In the genomic region with DNA sequence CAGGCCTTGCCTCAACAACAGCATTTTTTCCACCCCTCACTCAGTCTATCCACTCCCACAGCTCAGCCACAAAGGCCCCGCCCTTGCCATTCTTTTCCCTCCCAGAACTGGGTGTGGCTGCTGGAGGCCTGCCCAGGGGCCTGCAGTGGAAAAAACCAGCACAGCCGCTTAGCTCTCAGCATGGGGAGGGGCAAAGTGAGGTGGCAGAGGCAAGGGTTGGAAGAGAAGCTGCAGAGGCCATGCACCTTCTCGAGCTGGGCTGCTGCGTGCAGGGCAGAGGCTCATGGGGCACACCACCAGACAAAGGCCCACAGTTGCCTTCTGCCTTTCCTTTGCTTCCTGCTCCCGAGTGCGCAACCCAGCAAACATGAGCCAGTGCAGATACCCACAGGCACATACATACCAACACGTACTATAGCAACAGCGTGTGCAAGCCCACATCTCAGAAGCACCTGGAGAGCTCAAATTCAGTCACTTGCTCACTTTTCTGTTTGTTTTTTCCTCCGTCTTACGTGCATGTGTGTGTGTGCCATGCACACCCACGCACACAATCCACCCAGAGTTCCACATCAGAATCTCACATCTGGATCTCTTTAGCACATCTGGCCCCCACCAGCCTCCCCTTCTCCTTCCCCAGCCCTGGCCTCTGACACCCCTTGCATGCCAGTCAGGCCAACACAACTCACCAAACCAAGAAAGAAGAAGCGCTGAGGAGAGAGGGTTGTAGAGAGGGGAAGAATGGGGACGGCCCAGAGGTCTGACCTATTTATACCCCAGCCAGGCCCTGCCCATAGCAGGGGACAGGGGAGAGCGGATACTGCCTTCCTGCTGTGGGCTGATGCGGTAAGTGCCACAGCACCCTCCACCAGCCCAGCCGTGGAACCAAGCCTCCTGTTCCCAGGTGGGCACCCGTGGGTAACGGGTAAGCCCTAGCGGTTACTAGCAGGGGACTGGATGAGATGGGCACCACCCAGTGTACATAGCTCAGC, we compare ENCODE assay signal across 1 cellular context.
TF ChIP-seq lines count a peak whose summit lies in the region.

A gene (minus strand): TSS at position 740 of the 989 bp plus-strand sequence. CDS start 1,012 bp downstream, outside the sequence.

TF ChIP-seq in GM12878, 131 proteins besides CTCF, POLR2A, EP300 and RAD21 (continued from another document):
- TF ChIP-seq, protein P1, sequence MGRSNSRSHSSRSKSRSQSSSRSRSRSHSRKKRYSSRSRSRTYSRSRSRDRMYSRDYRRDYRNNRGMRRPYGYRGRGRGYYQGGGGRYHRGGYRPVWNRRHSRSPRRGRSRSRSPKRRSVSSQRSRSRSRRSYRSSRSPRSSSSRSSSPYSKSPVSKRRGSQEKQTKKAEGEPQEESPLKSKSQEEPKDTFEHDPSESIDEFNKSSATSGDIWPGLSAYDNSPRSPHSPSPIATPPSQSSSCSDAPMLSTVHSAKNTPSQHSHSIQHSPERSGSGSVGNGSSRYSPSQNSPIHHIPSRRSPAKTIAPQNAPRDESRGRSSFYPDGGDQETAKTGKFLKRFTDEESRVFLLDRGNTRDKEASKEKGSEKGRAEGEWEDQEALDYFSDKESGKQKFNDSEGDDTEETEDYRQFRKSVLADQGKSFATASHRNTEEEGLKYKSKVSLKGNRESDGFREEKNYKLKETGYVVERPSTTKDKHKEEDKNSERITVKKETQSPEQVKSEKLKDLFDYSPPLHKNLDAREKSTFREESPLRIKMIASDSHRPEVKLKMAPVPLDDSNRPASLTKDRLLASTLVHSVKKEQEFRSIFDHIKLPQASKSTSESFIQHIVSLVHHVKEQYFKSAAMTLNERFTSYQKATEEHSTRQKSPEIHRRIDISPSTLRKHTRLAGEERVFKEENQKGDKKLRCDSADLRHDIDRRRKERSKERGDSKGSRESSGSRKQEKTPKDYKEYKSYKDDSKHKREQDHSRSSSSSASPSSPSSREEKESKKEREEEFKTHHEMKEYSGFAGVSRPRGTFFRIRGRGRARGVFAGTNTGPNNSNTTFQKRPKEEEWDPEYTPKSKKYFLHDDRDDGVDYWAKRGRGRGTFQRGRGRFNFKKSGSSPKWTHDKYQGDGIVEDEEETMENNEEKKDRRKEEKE (IDR thresholded peaks at IDR 0.05) = peak; percentile 66; the same call in 1 of the 2 replicates
- TF ChIP-seq NRF1 (conservative IDR thresholded peaks at IDR 0.05; ENCODE audit: low read depth, low read length) (no peak), ATF7 (IDR thresholded peaks at IDR 0.05; ENCODE audit: low read depth) (peak; percentile 79), CBX5 (IDR thresholded peaks at IDR 0.05; ENCODE audit: low read depth) (no peak), EGR1 (IDR thresholded peaks at IDR 0.05; ENCODE audit: borderline replicate concordance in 1 of 2, low read depth in 2 of 2, low read length in 2 of 2) (0 out of 3 replicates have a peak, but pooled peaks of 1 of the 2 experiments have one; percentile 47), ZNF274 (IDR thresholded peaks at IDR 0.05; ENCODE audit: insufficient read depth, insufficient read length) (no peak), RCOR1 (conservative IDR thresholded peaks at IDR 0.05; ENCODE audit: low read depth, low read length) (no peak), SIN3A (IDR thresholded peaks at IDR 0.05; ENCODE audit: low read depth, low read length) (no peak), FOXM1 (IDR thresholded peaks at IDR 0.05; ENCODE audit: low read depth, low read length) (no peak), RBBP5 (conservative IDR thresholded peaks at IDR 0.05) (no peak), IKZF1 (conservative IDR thresholded peaks at IDR 0.05) (0 out of 2 replicates have a peak, but pooled peaks have one; percentile 7), FOXK2 (IDR thresholded peaks at IDR 0.05) (peak; percentile 85), NBN (IDR thresholded peaks at IDR 0.05) (0 out of 2 replicates have a peak, but pooled peaks have one; percentile 19), GATAD2B (conservative IDR thresholded peaks at IDR 0.05; ENCODE audit: low read depth) (peak; percentile 62), KLF5 (IDR thresholded peaks at IDR 0.05; ENCODE audit: partially characterized antibody) (peak; percentile 56), MEF2B (IDR thresholded peaks at IDR 0.05; ENCODE audit: partially characterized antibody, poor library complexity, severe bottlenecking) (no peak), NR2C1 (IDR thresholded peaks at IDR 0.05) (no peak), DPF2 (IDR thresholded peaks at IDR 0.05) (no peak), SIX5 (IDR thresholded peaks at IDR 0.05; ENCODE audit: low read depth, low read length, severe bottlenecking) (no peak), BHLHE40 (IDR thresholded peaks at IDR 0.05; ENCODE audit: borderline replicate concordance in 1 of 2, low read depth in 2 of 2, low read length in 1 of 2) (peak in 1 of 2 experiments; percentile 47; a peak in 1 of 4 replicates), STAT1 (conservative IDR thresholded peaks at IDR 0.05) (no peak), RELA (IDR thresholded peaks at IDR 0.05; ENCODE audit: borderline replicate concordance, partially characterized antibody) (no peak), POU2F2 (IDR thresholded peaks at IDR 0.05; ENCODE audit: borderline replicate concordance, low read depth, low read length) (no peak), EED (IDR thresholded peaks at IDR 0.05; ENCODE audit: low read depth) (peak; percentile 30; the same call in 1 of the 2 replicates), IKZF2 (IDR thresholded peaks at IDR 0.05) (0 out of 4 replicates have a peak, but pooled peaks have one; percentile 13), TCF12 (IDR thresholded peaks at IDR 0.05; ENCODE audit: low read depth, low read length) (peak; percentile 50; the same call in 1 of the 2 replicates), MYC (IDR thresholded peaks at IDR 0.05; ENCODE audit: insufficient read depth, insufficient read length, insufficient replicate concordance, low read length, severe bottlenecking) (no peak)
- TF ChIP-seq, protein P2, sequence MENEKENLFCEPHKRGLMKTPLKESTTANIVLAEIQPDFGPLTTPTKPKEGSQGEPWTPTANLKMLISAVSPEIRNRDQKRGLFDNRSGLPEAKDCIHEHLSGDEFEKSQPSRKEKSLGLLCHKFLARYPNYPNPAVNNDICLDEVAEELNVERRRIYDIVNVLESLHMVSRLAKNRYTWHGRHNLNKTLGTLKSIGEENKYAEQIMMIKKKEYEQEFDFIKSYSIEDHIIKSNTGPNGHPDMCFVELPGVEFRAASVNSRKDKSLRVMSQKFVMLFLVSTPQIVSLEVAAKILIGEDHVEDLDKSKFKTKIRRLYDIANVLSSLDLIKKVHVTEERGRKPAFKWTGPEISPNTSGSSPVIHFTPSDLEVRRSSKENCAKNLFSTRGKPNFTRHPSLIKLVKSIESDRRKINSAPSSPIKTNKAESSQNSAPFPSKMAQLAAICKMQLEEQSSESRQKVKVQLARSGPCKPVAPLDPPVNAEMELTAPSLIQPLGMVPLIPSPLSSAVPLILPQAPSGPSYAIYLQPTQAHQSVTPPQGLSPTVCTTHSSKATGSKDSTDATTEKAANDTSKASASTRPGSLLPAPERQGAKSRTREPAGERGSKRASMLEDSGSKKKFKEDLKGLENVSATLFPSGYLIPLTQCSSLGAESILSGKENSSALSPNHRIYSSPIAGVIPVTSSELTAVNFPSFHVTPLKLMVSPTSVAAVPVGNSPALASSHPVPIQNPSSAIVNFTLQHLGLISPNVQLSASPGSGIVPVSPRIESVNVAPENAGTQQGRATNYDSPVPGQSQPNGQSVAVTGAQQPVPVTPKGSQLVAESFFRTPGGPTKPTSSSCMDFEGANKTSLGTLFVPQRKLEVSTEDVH (IDR thresholded peaks at IDR 0.05; ENCODE audit: low read depth, partially characterized antibody) = no peak
- TF ChIP-seq, protein P3, sequence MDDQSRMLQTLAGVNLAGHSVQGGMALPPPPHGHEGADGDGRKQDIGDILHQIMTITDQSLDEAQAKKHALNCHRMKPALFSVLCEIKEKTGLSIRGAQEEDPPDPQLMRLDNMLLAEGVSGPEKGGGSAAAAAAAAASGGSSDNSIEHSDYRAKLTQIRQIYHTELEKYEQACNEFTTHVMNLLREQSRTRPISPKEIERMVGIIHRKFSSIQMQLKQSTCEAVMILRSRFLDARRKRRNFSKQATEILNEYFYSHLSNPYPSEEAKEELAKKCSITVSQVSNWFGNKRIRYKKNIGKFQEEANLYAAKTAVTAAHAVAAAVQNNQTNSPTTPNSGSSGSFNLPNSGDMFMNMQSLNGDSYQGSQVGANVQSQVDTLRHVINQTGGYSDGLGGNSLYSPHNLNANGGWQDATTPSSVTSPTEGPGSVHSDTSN (IDR thresholded peaks at IDR 0.05; ENCODE audit: insufficient replicate concordance, low read depth, low read length) = no peak
- TF ChIP-seq, protein P4, sequence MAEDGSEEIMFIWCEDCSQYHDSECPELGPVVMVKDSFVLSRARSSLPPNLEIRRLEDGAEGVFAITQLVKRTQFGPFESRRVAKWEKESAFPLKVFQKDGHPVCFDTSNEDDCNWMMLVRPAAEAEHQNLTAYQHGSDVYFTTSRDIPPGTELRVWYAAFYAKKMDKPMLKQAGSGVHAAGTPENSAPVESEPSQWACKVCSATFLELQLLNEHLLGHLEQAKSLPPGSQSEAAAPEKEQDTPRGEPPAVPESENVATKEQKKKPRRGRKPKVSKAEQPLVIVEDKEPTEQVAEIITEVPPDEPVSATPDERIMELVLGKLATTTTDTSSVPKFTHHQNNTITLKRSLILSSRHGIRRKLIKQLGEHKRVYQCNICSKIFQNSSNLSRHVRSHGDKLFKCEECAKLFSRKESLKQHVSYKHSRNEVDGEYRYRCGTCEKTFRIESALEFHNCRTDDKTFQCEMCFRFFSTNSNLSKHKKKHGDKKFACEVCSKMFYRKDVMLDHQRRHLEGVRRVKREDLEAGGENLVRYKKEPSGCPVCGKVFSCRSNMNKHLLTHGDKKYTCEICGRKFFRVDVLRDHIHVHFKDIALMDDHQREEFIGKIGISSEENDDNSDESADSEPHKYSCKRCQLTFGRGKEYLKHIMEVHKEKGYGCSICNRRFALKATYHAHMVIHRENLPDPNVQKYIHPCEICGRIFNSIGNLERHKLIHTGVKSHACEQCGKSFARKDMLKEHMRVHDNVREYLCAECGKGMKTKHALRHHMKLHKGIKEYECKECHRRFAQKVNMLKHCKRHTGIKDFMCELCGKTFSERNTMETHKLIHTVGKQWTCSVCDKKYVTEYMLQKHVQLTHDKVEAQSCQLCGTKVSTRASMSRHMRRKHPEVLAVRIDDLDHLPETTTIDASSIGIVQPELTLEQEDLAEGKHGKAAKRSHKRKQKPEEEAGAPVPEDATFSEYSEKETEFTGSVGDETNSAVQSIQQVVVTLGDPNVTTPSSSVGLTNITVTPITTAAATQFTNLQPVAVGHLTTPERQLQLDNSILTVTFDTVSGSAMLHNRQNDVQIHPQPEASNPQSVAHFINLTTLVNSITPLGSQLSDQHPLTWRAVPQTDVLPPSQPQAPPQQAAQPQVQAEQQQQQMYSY (CRISPR knock-in tag; IDR thresholded peaks at IDR 0.05) = no peak
- TF ChIP-seq, protein P5, sequence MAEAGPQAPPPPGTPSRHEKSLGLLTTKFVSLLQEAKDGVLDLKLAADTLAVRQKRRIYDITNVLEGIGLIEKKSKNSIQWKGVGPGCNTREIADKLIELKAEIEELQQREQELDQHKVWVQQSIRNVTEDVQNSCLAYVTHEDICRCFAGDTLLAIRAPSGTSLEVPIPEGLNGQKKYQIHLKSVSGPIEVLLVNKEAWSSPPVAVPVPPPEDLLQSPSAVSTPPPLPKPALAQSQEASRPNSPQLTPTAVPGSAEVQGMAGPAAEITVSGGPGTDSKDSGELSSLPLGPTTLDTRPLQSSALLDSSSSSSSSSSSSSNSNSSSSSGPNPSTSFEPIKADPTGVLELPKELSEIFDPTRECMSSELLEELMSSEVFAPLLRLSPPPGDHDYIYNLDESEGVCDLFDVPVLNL (IDR thresholded peaks at IDR 0.05; ENCODE audit: low read depth, low read length) = no peak
- TF ChIP-seq, protein P6, sequence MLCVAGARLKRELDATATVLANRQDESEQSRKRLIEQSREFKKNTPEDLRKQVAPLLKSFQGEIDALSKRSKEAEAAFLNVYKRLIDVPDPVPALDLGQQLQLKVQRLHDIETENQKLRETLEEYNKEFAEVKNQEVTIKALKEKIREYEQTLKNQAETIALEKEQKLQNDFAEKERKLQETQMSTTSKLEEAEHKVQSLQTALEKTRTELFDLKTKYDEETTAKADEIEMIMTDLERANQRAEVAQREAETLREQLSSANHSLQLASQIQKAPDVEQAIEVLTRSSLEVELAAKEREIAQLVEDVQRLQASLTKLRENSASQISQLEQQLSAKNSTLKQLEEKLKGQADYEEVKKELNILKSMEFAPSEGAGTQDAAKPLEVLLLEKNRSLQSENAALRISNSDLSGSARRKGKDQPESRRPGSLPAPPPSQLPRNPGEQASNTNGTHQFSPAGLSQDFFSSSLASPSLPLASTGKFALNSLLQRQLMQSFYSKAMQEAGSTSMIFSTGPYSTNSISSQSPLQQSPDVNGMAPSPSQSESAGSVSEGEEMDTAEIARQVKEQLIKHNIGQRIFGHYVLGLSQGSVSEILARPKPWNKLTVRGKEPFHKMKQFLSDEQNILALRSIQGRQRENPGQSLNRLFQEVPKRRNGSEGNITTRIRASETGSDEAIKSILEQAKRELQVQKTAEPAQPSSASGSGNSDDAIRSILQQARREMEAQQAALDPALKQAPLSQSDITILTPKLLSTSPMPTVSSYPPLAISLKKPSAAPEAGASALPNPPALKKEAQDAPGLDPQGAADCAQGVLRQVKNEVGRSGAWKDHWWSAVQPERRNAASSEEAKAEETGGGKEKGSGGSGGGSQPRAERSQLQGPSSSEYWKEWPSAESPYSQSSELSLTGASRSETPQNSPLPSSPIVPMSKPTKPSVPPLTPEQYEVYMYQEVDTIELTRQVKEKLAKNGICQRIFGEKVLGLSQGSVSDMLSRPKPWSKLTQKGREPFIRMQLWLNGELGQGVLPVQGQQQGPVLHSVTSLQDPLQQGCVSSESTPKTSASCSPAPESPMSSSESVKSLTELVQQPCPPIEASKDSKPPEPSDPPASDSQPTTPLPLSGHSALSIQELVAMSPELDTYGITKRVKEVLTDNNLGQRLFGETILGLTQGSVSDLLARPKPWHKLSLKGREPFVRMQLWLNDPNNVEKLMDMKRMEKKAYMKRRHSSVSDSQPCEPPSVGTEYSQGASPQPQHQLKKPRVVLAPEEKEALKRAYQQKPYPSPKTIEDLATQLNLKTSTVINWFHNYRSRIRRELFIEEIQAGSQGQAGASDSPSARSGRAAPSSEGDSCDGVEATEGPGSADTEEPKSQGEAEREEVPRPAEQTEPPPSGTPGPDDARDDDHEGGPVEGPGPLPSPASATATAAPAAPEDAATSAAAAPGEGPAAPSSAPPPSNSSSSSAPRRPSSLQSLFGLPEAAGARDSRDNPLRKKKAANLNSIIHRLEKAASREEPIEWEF (IDR thresholded peaks at IDR 0.05; ENCODE audit: insufficient replicate concordance, low read depth, low read length) = no peak
